11 cellular contexts compared by ENCODE assay signal in the genomic region with DNA sequence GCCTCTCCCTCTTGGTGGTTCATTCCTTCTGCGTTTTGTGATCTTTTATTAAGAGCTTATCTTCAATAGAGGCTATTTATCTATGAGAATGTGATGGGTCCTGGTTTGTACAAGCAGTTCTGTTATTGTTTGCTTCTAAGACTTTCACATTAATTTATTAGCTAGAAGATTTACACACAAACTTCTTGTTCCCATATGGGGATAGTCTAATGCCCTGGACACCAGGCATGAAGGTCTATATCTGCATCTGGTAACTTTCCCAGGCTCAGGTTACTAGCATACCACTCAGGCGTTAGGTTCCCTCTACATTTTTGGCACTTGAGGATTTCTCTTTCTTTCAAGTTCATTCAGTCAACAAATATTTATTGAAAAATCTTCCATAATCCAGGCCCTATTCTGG. TPM values are rescaled to one million over a fixed set of nuclear protein-coding genes. Genes with fewer than 3 reads are reported as not detected.
DNase-seq lines count a peak whose midpoint lies in the region; ATAC-seq, FAIRE-seq and TF ChIP-seq lines count a peak whose summit lies in the region.
"Had no signal": no experiment of that assay in that cellular context is flagged by ENCODE, and none has a peak within 500 bp of the region (broad histone marks: within the 10 kb centered on the region; RNA-seq: fewer than 3 reads in every experiment).

No MANE protein-coding gene starts in this region.

- H3K36me3 Mint-ChIP-seq in activated T-cell treated with anti-CD3 and anti-CD28 coated beads, Interleukin-2, amount 50 U/mL, for 4 hours (ENCODE audit: insufficient read depth) = peaks cover 21% of the 10 kb centered on the region
- peaks cover 52% of the 10 kb centered on the region for H3K36me3 Mint-ChIP-seq in stimulated activated memory B cell treated with anti-CD40 and anti-IgM and Interleukin-4, amounts not matched to agents 10 μg/mL and 1 μg/mL and 100 μg/mL, for 72 hours

- H4K91ac ChIP-seq in trophoblast cell (ENCODE audit: low read depth, low read length) = no peak overlapping the region

- H3K9me3 Mint-ChIP-seq in activated T-cell treated with anti-CD3 and anti-CD28 coated beads, Interleukin-2, amount 50 U/mL, for 4 hours = no peaks in the 10 kb centered on the region
- H3K9me3 Mint-ChIP-seq in stimulated activated memory B cell treated with anti-CD40 and anti-IgM and Interleukin-4, amounts not matched to agents 10 μg/mL and 1 μg/mL and 100 μg/mL, for 72 hours = peaks cover 8% of the 10 kb centered on the region

- no peak for FAIRE-seq in endothelial cell of umbilical vein (lab: Jason Lieb, UNC)

- ATAC-seq in activated T-cell treated with anti-CD3 and anti-CD28 coated beads, Interleukin-2, amount 50 U/mL, for 4 hours = no peak
- no peak for ATAC-seq in stimulated activated memory B cell treated with anti-CD40 and anti-IgM and Interleukin-4, amounts not matched to agents 10 μg/mL and 1 μg/mL and 100 μg/mL, for 72 hours

- POLR2A ChIA-PET in PC-9 (lab: Charles Lee; ENCODE audit: unreplicated experiment) = no interaction called here
- POLR2A ChIA-PET in endothelial cell of umbilical vein (lab: Charles Lee) = no interaction called here

- no peaks in the 10 kb centered on the region for H3K9me3 ChIP-seq in PC-9 (ENCODE audit: insufficient read depth, low read depth)
- H3K9me3 ChIP-seq in endothelial cell of umbilical vein (replicated peaks; ENCODE audit: control insufficient read depth, insufficient read depth, low read length) = no peaks in the 10 kb centered on the region
- no peaks in the 10 kb centered on the region for H3K9me3 ChIP-seq in trophoblast cell (ENCODE audit: insufficient read depth, low read depth, low read length)

- H3K4me1 Mint-ChIP-seq in activated T-cell treated with anti-CD3 and anti-CD28 coated beads, Interleukin-2, amount 50 U/mL, for 4 hours (ENCODE audit: low read depth) = peaks cover 79% of the 10 kb centered on the region
- H3K4me1 Mint-ChIP-seq in stimulated activated memory B cell treated with anti-CD40 and anti-IgM and Interleukin-4, amounts not matched to agents 10 μg/mL and 1 μg/mL and 100 μg/mL, for 72 hours = peaks cover 83% of the 10 kb centered on the region

- H3K9ac ChIP-seq in endothelial cell of umbilical vein (replicated peaks; ENCODE audit: extremely low read depth, insufficient read depth, low read length) (no peak overlapping the region), trophoblast cell (ENCODE audit: low read length) (no peak overlapping the region)

- no peak overlapping the region for H2BK5ac ChIP-seq in trophoblast cell (ENCODE audit: low read depth, low read length, poor library complexity)

- H4K20me1 ChIP-seq in PC-9 (ENCODE audit: insufficient read depth) = no peaks in the 10 kb centered on the region
- H4K20me1 ChIP-seq in endothelial cell of umbilical vein (replicated peaks; ENCODE audit: control insufficient read depth, extremely low read depth, insufficient read depth, low read length) = no peaks in the 10 kb centered on the region

- no peak for TF ChIP-seq POLR2A in endothelial cell of umbilical vein (IDR thresholded peaks at IDR 0.05; ENCODE audit: low read depth, low read length)

- H3K4ac ChIP-seq in trophoblast cell (ENCODE audit: low read depth, low read length) = no peak overlapping the region

- dilution Hi-C loops in endothelial cell of umbilical vein (cut with MboI; ENCODE audit: extremely low pct_ligation_motif_present, low sequenced_read_pairs) = no loop called here

- H2AK5ac ChIP-seq in trophoblast cell (ENCODE audit: low read length) = no peak overlapping the region

- H3K18ac ChIP-seq in trophoblast cell (ENCODE audit: low read length) = no peak overlapping the region

- CTCF ChIA-PET in PC-9 (lab: Charles Lee) (no interaction called here), endothelial cell of umbilical vein (lab: Charles Lee) (interaction anchor here (1.4 to 3.3 kb wide), 2 partner anchors 31 to 49 kb away, joined by 5 to 17 read pairs; no protein-coding TSS in a partner anchor)

- H3K9me2 ChIP-seq in PC-9 (ENCODE audit: insufficient read depth) = no peaks in the 10 kb centered on the region

- H3K27me3 ChIP-seq in PC-9 (ENCODE audit: insufficient read depth, low read depth) = no peaks in the 10 kb centered on the region
- no peaks in the 10 kb centered on the region for H3K27me3 ChIP-seq in endothelial cell of umbilical vein (ENCODE audit: control insufficient read depth in 2 of 2, insufficient read depth in 2 of 2, low read length in 2 of 2)
- H3K27me3 ChIP-seq in trophoblast cell (ENCODE audit: insufficient read depth, low read length) = no peaks in the 10 kb centered on the region

- no peak overlapping the region for H4K12ac ChIP-seq in trophoblast cell (ENCODE audit: low read depth, low read length)

- H3K36me3 ChIP-seq in PC-9 (ENCODE audit: low read depth) (0 out of 2 replicates have a peak, but pooled peaks cover 16% of the 10 kb centered on the region), endothelial cell of umbilical vein (ENCODE audit: control insufficient read depth in 2 of 2, extremely low read depth in 1 of 2, insufficient read depth in 2 of 2, low read length in 2 of 2) (peaks cover 3 to 8% of the 10 kb centered on the region in 2 experiments), trophoblast cell (ENCODE audit: control insufficient read depth in 1 of 2, insufficient read depth in 2 of 2, low read length in 2 of 2) (peaks cover 2 to 4% of the 10 kb centered on the region in 2 experiments)

- H3K4me2 ChIP-seq in PC-9 (peak overlapping the region; percentile 67), endothelial cell of umbilical vein (ENCODE audit: insufficient read depth, low read length) (no peak overlapping the region), trophoblast cell (ENCODE audit: low read length) (no peak overlapping the region)

- no peak overlapping the region for H3K14ac ChIP-seq in trophoblast cell (ENCODE audit: low read length)

- no peak overlapping the region for H2BK12ac ChIP-seq in trophoblast cell (ENCODE audit: low read length)

- no peak for DNase-seq in activated T-cell treated with anti-CD3 and anti-CD28 coated beads, Interleukin-2, amount 50 U/mL, for 4 hours
- DNase-seq in activated T-cell treated with anti-CD3 and anti-CD28 coated beads for 4 hours = no peak
- DNase-seq in PC-9 = peak in 1 of 2 experiments; percentile 39
- DNase-seq in endothelial cell of umbilical vein (ENCODE audit: low read depth, low spot score) = no peak
- no peak for DNase-seq in NCI-H82 treated with DMSO at 0.1 percent for 48 hours (lab: John Stamatoyannopoulos, UW; ENCODE audit: unreplicated experiment)
- no peak for DNase-seq in SIG-M5 treated with dmso at 0.1 percent for 504 hours (lab: John Stamatoyannopoulos, UW; ENCODE audit: unreplicated experiment)
- no peak for DNase-seq in trophoblast cell
- DNase-seq: caudate nucleus, NCI-H1417 treated with DMSO at 0.1 percent for 48 hours, occipital lobe had no signal

- H3K4me3 Mint-ChIP-seq in activated T-cell treated with anti-CD3 and anti-CD28 coated beads, Interleukin-2, amount 50 U/mL, for 4 hours = peak overlapping the region; percentile 11
- no peak overlapping the region for H3K4me3 Mint-ChIP-seq in stimulated activated memory B cell treated with anti-CD40 and anti-IgM and Interleukin-4, amounts not matched to agents 10 μg/mL and 1 μg/mL and 100 μg/mL, for 72 hours

- TF ChIP-seq CTCF in PC-9 (conservative IDR thresholded peaks at IDR 0.05) (no peak), endothelial cell of umbilical vein (IDR thresholded peaks at IDR 0.05; ENCODE audit: extremely low read depth in 1 of 2, insufficient read depth in 1 of 2, low read depth in 1 of 2, low read length in 2 of 2) (no peak)

- intact Hi-C loops in PC-9 (cut with micrococcal nuclease; ENCODE audit: unreplicated experiment) (loop anchor here (5.0 kb wide), 1 partner anchor 92 kb away; the partner anchor contains the start of gene ADD3), endothelial cell of umbilical vein (cut with micrococcal nuclease) (loop anchor here (2.0 kb wide), 2 partner anchors 19 to 93 kb away; no protein-coding TSS in a partner anchor)

- H3K27ac ChIP-seq in PC-9 = peak overlapping the region; percentile 73
- H3K27ac ChIP-seq in endothelial cell of umbilical vein (ENCODE audit: insufficient read depth, low read depth, low read length) = peak overlapping the region; percentile 24
- H3K27ac ChIP-seq in trophoblast cell (ENCODE audit: low read depth, low read length) = no peak overlapping the region

- BruUV-seq in PC-9 (replicated peaks; lab: Mats Ljungman, UMichigan) (no TSS peak), endothelial cell of umbilical vein (replicated peaks; lab: Mats Ljungman, UMichigan) (no TSS peak)

- H2AFZ ChIP-seq in PC-9 (no peak overlapping the region), endothelial cell of umbilical vein (ENCODE audit: low read depth, low read length) (no peak overlapping the region), trophoblast cell (ENCODE audit: insufficient read depth, low read length, poor library complexity) (no peak overlapping the region)

- peaks cover 22% of the 10 kb centered on the region for H3K79me2 ChIP-seq in PC-9 (ENCODE audit: low read depth)
- H3K79me2 ChIP-seq in endothelial cell of umbilical vein (ENCODE audit: control insufficient read depth, insufficient read depth, low read length) = peaks cover 57% of the 10 kb centered on the region
- no peaks in the 10 kb centered on the region for H3K79me2 ChIP-seq in trophoblast cell (ENCODE audit: control insufficient read depth, insufficient read depth, low read length, poor library complexity)

- no peaks in the 10 kb centered on the region for H3K79me1 ChIP-seq in trophoblast cell (ENCODE audit: low read length)

- H3F3A ChIP-seq in PC-9 (ENCODE audit: insufficient read depth, low read depth) = peaks cover 33% of the 10 kb centered on the region

- WGBS in trophoblast cell (ENCODE audit: extremely low coverage, insufficient coverage, insufficient read length) = no CpG with 5 or more reads among the region's 2 CpGs

- H3K9me1 ChIP-seq in endothelial cell of umbilical vein (replicated peaks; ENCODE audit: control insufficient read depth, extremely low read depth, insufficient read depth, low read length) = no peaks in the 10 kb centered on the region

- H3K4me3 ChIP-seq in PC-9 (peak overlapping the region; percentile 21; the same call in 1 of the 2 replicates), endothelial cell of umbilical vein (replicated peaks in 1 of 3; ENCODE audit: insufficient read depth in 1 of 3, low read depth in 1 of 3, low read length in 3 of 3) (no peak overlapping the region), trophoblast cell (ENCODE audit: low read depth, low read length) (no peak overlapping the region)

- H3K4me1 ChIP-seq in PC-9 (replicated peaks; ENCODE audit: insufficient read depth) (peaks cover 42% of the 10 kb centered on the region), endothelial cell of umbilical vein (ENCODE audit: control insufficient read depth, extremely low read depth, insufficient read depth, low read length) (peaks cover 12% of the 10 kb centered on the region), trophoblast cell (ENCODE audit: control insufficient read depth in 1 of 2, insufficient read depth in 2 of 2, low read length in 2 of 2) (peaks cover 0 to 5% of the 10 kb centered on the region in 2 experiments)

- H4K8ac ChIP-seq in trophoblast cell (ENCODE audit: low read depth, low read length) = no peak overlapping the region

- H3K27ac Mint-ChIP-seq in stimulated activated memory B cell treated with anti-CD40 and anti-IgM and Interleukin-4, amounts not matched to agents 10 μg/mL and 1 μg/mL and 100 μg/mL, for 72 hours = peak overlapping the region; percentile 7

- no peak overlapping the region for H3K23ac ChIP-seq in trophoblast cell (ENCODE audit: low read length)

- H2BK120ac ChIP-seq in trophoblast cell (ENCODE audit: insufficient read depth, low read length, poor library complexity) = no peak overlapping the region

- H3K27me3 Mint-ChIP-seq in activated T-cell treated with anti-CD3 and anti-CD28 coated beads, Interleukin-2, amount 50 U/mL, for 4 hours (ENCODE audit: low read depth) = no peaks in the 10 kb centered on the region
- H3K27me3 Mint-ChIP-seq in stimulated activated memory B cell treated with anti-CD40 and anti-IgM and Interleukin-4, amounts not matched to agents 10 μg/mL and 1 μg/mL and 100 μg/mL, for 72 hours = no peaks in the 10 kb centered on the region

RNA-seq across cellular contexts. Expression of gene XPNPEP1, which starts 7.7 kb away (rescaled TPM):
- total RNA-seq in activated T-cell treated with anti-CD3 and anti-CD28 coated beads, Interleukin-2, amount 50 U/mL, for 4 hours = 10 to 100 TPM; 57.0 to 62.6 (median 62.4) TPM
- total RNA-seq in PC-9 (2021) (24.6 and 29.8 TPM in 2 replicates), endothelial cell of umbilical vein (81.1 and 87.3 TPM in 2 replicates)
- polyA plus RNA-seq in endothelial cell of umbilical vein = 245 and 319 TPM in 2 replicates
- 227 and 274 TPM in 2 replicates for polyA plus RNA-seq in endothelial cell of umbilical vein (2011; cell fraction: cytosol; rRNA removed)
- 318 and 442 TPM in 2 replicates for polyA plus RNA-seq in endothelial cell of umbilical vein (2011; cell fraction: nucleus; rRNA removed)
- polyA plus RNA-seq in endothelial cell of umbilical vein (2012) = 90.4 and 99.5 TPM in 2 replicates
- polyA minus RNA-seq in endothelial cell of umbilical vein = 427 and 471 TPM in 2 replicates
- polyA minus RNA-seq in endothelial cell of umbilical vein (2011; cell fraction: cytosol; rRNA and poly(A)+ RNA removed) = 69.1 TPM
- polyA minus RNA-seq in endothelial cell of umbilical vein (2011; cell fraction: nucleus; rRNA and poly(A)+ RNA removed) = 149 and 157 TPM in 2 replicates
- 48.2 and 48.7 TPM in 2 replicates for polyA plus RNA-seq in trophoblast cell (2013)
